In genomic region chr20:36605309-36606170, GRCh38 we compare ENCODE assay signal across 8 cellular contexts. TPM values are rescaled to one million over a fixed set of nuclear protein-coding genes. Genes with fewer than 3 reads are reported as not detected.
DNase-seq lines count a peak whose midpoint lies in the region; ATAC-seq and TF ChIP-seq lines count a peak whose summit lies in the region.

Gene RAB5IF, plus strand, starts transcription at chr20:36605779. Its CDS starts 173 bp downstream, at chr20:36605952.

- ATAC-seq in HG02610 (IDR thresholded peaks at IDR 0.05; ENCODE audit: unreplicated experiment), result peak; percentile 87

- H3K4me1 ChIP-seq in ovary (ENCODE audit: insufficient read depth) (peaks cover 8% of the 10 kb centered on the region), tibial artery (peaks cover 0 to 24% (median 18%) of the 10 kb centered on the region in 4 donors)

- H3K36me3 ChIP-seq in ovary (no peaks in the 10 kb centered on the region), tibial artery (peaks cover 19 to 30% (median 19%) of the 10 kb centered on the region in 3 donors)

- H3K27me3 ChIP-seq in ovary (no peaks in the 10 kb centered on the region), tibial artery (no peaks in the 10 kb centered on the region)

- intact Hi-C loops in head of caudate nucleus (cut with DNase I), result loop anchor here (10.0 kb wide), 3 partner anchors 139 to 279 kb away; partner anchors contain the start of gene NDRG3
- intact Hi-C loops in ovary (cut with DNase I), result loop anchor here in 2 of 4 donors (5.0 to 10.0 kb wide), 2 partner anchors 48 to 401 kb away; no protein-coding TSS in a partner anchor
- intact Hi-C loops in tibial artery (cut with DNase I; ENCODE audit: low total_unique reads), result loop anchor here (2.0 to 10.0 kb wide), 2 partner anchors 33 to 51 kb away; partner anchors contain the start of gene TGIF2

- H3K4me3 Mint-ChIP-seq in activated naive CD8-positive, alpha-beta T cell treated with anti-CD3 and anti-CD28 coated beads for 36 hours, result peak within 1 kb of the TSS; percentile 99

- 0 to 1% (median 0%) methylated on average over 66 to 93 of the region's 93 CpGs for WGBS in ovary, 3 donors

- H3K27ac Mint-ChIP-seq in activated naive CD8-positive, alpha-beta T cell treated with anti-CD3 and anti-CD28 coated beads for 36 hours, result peak within 1 kb of the TSS; percentile 95

- TF ChIP-seq EP300 in ovary (IDR thresholded peaks at IDR 0.05), result no peak

- H3K27ac ChIP-seq in ovary, result peak within 1 kb of the TSS; percentile 52 to 64
- peak within 1 kb of the TSS; percentile 76 to 77 for H3K27ac ChIP-seq in tibial artery

- H3K9me3 Mint-ChIP-seq in activated naive CD8-positive, alpha-beta T cell treated with anti-CD3 and anti-CD28 coated beads for 36 hours, result no peaks in the 10 kb centered on the region

- peak within 1 kb of the TSS; percentile 88 for H3K4me3 ChIP-seq in ovary
- peak within 1 kb of the TSS; percentile 75 to 99 for H3K4me3 ChIP-seq in tibial artery

- TF ChIP-seq CTCF in ovary (IDR thresholded peaks at IDR 0.05) (peak; percentile 94 to 99 (median 94)), tibial artery (IDR thresholded peaks at IDR 0.05) (peak; percentile 85 to 94)

- H3K36me3 Mint-ChIP-seq in activated naive CD8-positive, alpha-beta T cell treated with anti-CD3 and anti-CD28 coated beads for 36 hours, result peaks cover 28% of the 10 kb centered on the region

- H3K9me3 ChIP-seq in ovary, result no peaks in the 10 kb centered on the region
- H3K9me3 ChIP-seq in tibial artery, result no peaks in the 10 kb centered on the region

- H3K27me3 Mint-ChIP-seq in activated naive CD8-positive, alpha-beta T cell treated with anti-CD3 and anti-CD28 coated beads for 36 hours, result no peaks in the 10 kb centered on the region

- DNase-seq in NCI-H1092 treated with DMSO at 0.1 percent for 48 hours (lab: John Stamatoyannopoulos, UW) (peak; percentile 97), SKM-1 treated with dmso at 0.1 percent for 144 hours (lab: John Stamatoyannopoulos, UW; ENCODE audit: unreplicated experiment) (peak; percentile 97), head of caudate nucleus (peak; percentile 91 to 100 (median 97)), ovary (peak; percentile 99 to 100 (median 100)), tibial artery (peak; percentile 98 to 99)
- DNase-seq in activated naive CD8-positive, alpha-beta T cell treated with anti-CD3 and anti-CD28 coated beads for 36 hours, result peak; percentile 99

- H3K4me1 Mint-ChIP-seq in activated naive CD8-positive, alpha-beta T cell treated with anti-CD3 and anti-CD28 coated beads for 36 hours, result peaks cover 24% of the 10 kb centered on the region

- peak; percentile 77 for TF ChIP-seq POLR2A in GM10847 (IDR thresholded peaks at IDR 0.05; ENCODE audit: extremely low read depth, insufficient read length)
- peak; percentile 23 for TF ChIP-seq POLR2A in ovary (IDR thresholded peaks at IDR 0.05)

RNA-seq across cellular contexts. Expression of gene RAB5IF, which starts in this region (rescaled TPM):
- 100 to 1,000 TPM; 124 to 127 TPM for total RNA-seq in activated naive CD8-positive, alpha-beta T cell treated with anti-CD3 and anti-CD28 coated beads for 36 hours
- 10 to 100 TPM; 35.6 to 61.0 (median 40.9) TPM for total RNA-seq in ovary
- polyA plus RNA-seq in ovary, result 10 to 100 TPM; 29.6 to 59.0 TPM

Comparison
In these comparisons a context has a peak if more than half of its experiments do, and no peak if none do; other contexts are left out.
1. Peak in every context shown above with its lines: DNase-seq, ATAC-seq, H3K4me3 ChIP-seq and H3K27ac ChIP-seq.